In genomic region chr11:31419138-31419537, GRCh38 we compare ENCODE assay signal across 37 cellular contexts. TPM values are rescaled to one million over a fixed set of nuclear protein-coding genes. Genes with fewer than 3 reads are reported as not detected.
"Had no signal": no experiment of that assay in that cellular context is flagged by ENCODE, and none has a peak within 500 bp of the region (broad histone marks: within the 10 kb centered on the region; RNA-seq: fewer than 3 reads in every experiment).

No MANE protein-coding gene starts in this region.

- H3K9me3 Mint-ChIP-seq: activated CD4-positive, alpha-beta memory T cell treated with anti-CD3 and anti-CD28 coated beads, Interleukin-2, amount 10 ng/mL, durations not matched to agents 7 days and 5 days; activated CD4-positive, alpha-beta T cell treated with anti-CD3 and anti-CD28 coated beads, Interleukin-2, amount 10 ng/mL, durations not matched to agents 7 days and 5 days; activated T-cell treated with anti-CD3 and anti-CD28 coated beads, Interleukin-2, amount 50 U/mL, for 24 hours; activated T-cell treated with anti-CD3 and anti-CD28 coated beads, Interleukin-2, amount 50 U/mL, for 72 hours; effector memory CD8-positive, alpha-beta T cell; T-helper 2 cell treated with Interferon-gamma antibody and Interleukin-4, amounts not matched to agents 5 μg/mL and 100 μg/mL, for 36 hours; WTC11 had no signal

- H3K4me2 ChIP-seq: hepatocyte had no signal

- H3K27me3 Mint-ChIP-seq: activated CD4-positive, alpha-beta memory T cell treated with anti-CD3 and anti-CD28 coated beads, Interleukin-2, amount 10 ng/mL, durations not matched to agents 7 days and 5 days; activated CD4-positive, alpha-beta T cell treated with anti-CD3 and anti-CD28 coated beads, Interleukin-2, amount 10 ng/mL, durations not matched to agents 7 days and 5 days; activated naive CD8-positive, alpha-beta T cell; activated T-cell treated with anti-CD3 and anti-CD28 coated beads, Interleukin-2, amount 50 U/mL, for 24 hours; effector memory CD8-positive, alpha-beta T cell; T-helper 17 cell had no signal

- H3K27ac ChIP-seq: body of pancreas, epithelial cell of prostate, esophagus squamous epithelium, gastroesophageal sphincter, heart right ventricle, hepatocyte, VCaP had no signal

- H3K4me1 ChIP-seq: body of pancreas, esophagus squamous epithelium, heart right ventricle had no signal

- H3K4me3 Mint-ChIP-seq: activated CD4-positive, alpha-beta memory T cell treated with anti-CD3 and anti-CD28 coated beads, Interleukin-2, amount 10 ng/mL, durations not matched to agents 7 days and 5 days; activated CD4-positive, alpha-beta T cell treated with anti-CD3 and anti-CD28 coated beads, Interleukin-2, amount 10 ng/mL, durations not matched to agents 7 days and 5 days; activated naive CD8-positive, alpha-beta T cell; activated T-cell treated with anti-CD3 and anti-CD28 coated beads, Interleukin-2, amount 50 U/mL, for 24 hours; activated T-cell treated with anti-CD3 and anti-CD28 coated beads, Interleukin-2, amount 50 U/mL, for 72 hours; effector memory CD8-positive, alpha-beta T cell; T-helper 17 cell; T-helper 2 cell treated with Interferon-gamma antibody and Interleukin-4, amounts not matched to agents 5 μg/mL and 100 μg/mL, for 36 hours; WTC11 had no signal

- H3K36me3 Mint-ChIP-seq: WTC11 had no signal

- H3K9me3 ChIP-seq: body of pancreas, esophagus squamous epithelium, gastroesophageal sphincter, heart right ventricle had no signal

- H3K36me3 ChIP-seq: gastroesophageal sphincter had no signal

- H3K4me1 Mint-ChIP-seq: activated CD4-positive, alpha-beta memory T cell treated with anti-CD3 and anti-CD28 coated beads, Interleukin-2, amount 10 ng/mL, durations not matched to agents 7 days and 5 days; activated CD4-positive, alpha-beta T cell treated with anti-CD3 and anti-CD28 coated beads, Interleukin-2, amount 10 ng/mL, durations not matched to agents 7 days and 5 days had no signal

- H3K79me2 ChIP-seq: hepatocyte had no signal

- H3K27ac Mint-ChIP-seq: activated CD4-positive, alpha-beta memory T cell treated with anti-CD3 and anti-CD28 coated beads, Interleukin-2, amount 10 ng/mL, durations not matched to agents 7 days and 5 days; activated CD4-positive, alpha-beta T cell treated with anti-CD3 and anti-CD28 coated beads, Interleukin-2, amount 10 ng/mL, durations not matched to agents 7 days and 5 days; activated naive CD8-positive, alpha-beta T cell; activated T-cell treated with anti-CD3 and anti-CD28 coated beads, Interleukin-2, amount 50 U/mL, for 24 hours; activated T-cell treated with anti-CD3 and anti-CD28 coated beads, Interleukin-2, amount 50 U/mL, for 72 hours; effector memory CD8-positive, alpha-beta T cell; T-helper 2 cell treated with Interferon-gamma antibody and Interleukin-4, amounts not matched to agents 5 μg/mL and 100 μg/mL, for 36 hours; WTC11 had no signal

- H2AFZ ChIP-seq: hepatocyte had no signal

- DNase-seq: activated CD4-positive, alpha-beta memory T cell treated with anti-CD3 and anti-CD28 coated beads, Interleukin-2, amount 10 ng/mL, durations not matched to agents 7 days and 5 days; activated CD4-positive, alpha-beta T cell treated with anti-CD3 and anti-CD28 coated beads for 1 hour; activated CD4-positive, alpha-beta T cell treated with anti-CD3 and anti-CD28 coated beads for 4 hours; activated CD4-positive, alpha-beta T cell treated with anti-CD3 and anti-CD28 coated beads, Interleukin-2, amount 10 ng/mL, durations not matched to agents 7 days and 5 days; activated CD4-positive, alpha-beta T cell treated with anti-CD3 and anti-CD28 coated beads, Interleukin-2, amount 50 U/mL, for 4 hours; activated CD8-positive, alpha-beta memory T cell treated with anti-CD3 and anti-CD28 coated beads, Interleukin-2, amount 50 U/mL, for 48 hours; activated gamma-delta T cell; activated naive CD4-positive, alpha-beta T cell treated with anti-CD3 and anti-CD28 coated beads, Interleukin-2, amount 50 U/mL, for 16 hours; activated naive CD4-positive, alpha-beta T cell treated with Interleukin-2 at 50 U/mL for 16 hours; activated T-cell treated with anti-CD3 and anti-CD28 coated beads for 4 hours; activated T-cell treated with anti-CD3 and anti-CD28 coated beads, Interleukin-2, amount 50 U/mL, for 24 hours; activated T-cell treated with anti-CD3 and anti-CD28 coated beads, Interleukin-2, amount 50 U/mL, for 72 hours; amniotic stem cell; anterior cingulate cortex; body of pancreas; caudate nucleus; cortex of kidney; dermis blood vessel endothelial cell; effector CD4-positive, alpha-beta T cell; effector memory CD8-positive, alpha-beta T cell; esophagus squamous epithelium; foreskin melanocyte; heart right ventricle; T-helper 17 cell; T1000 had no signal

- H3K4me3 ChIP-seq: body of pancreas, esophagus squamous epithelium, gastroesophageal sphincter, heart right ventricle, hepatocyte had no signal

- H3K27me3 ChIP-seq: esophagus squamous epithelium, gastroesophageal sphincter, heart right ventricle, hepatocyte had no signal

- FAIRE-seq: colon, endometrium, endothelial cell of umbilical vein had no signal

- ATAC-seq: activated T-cell treated with anti-CD3 and anti-CD28 coated beads, Interleukin-2, amount 50 U/mL, for 72 hours; body of pancreas; effector memory CD8-positive, alpha-beta T cell; gastroesophageal sphincter; heart right ventricle; T-helper 17 cell; WTC11 had no signal

RNA-seq across cellular contexts. Expression of gene DCDC1, which starts 49.6 kb away (rescaled TPM):
- total RNA-seq: activated CD4-positive, alpha-beta memory T cell treated with anti-CD3 and anti-CD28 coated beads, Interleukin-2, amount 10 ng/mL, durations not matched to agents 7 days and 5 days; activated CD4-positive, alpha-beta T cell treated with anti-CD3 and anti-CD28 coated beads, Interleukin-2, amount 10 ng/mL, durations not matched to agents 7 days and 5 days; chondrocyte; endothelial cell of umbilical vein; esophagus squamous epithelium; glomerular endothelial cell had no signal
